ENCODE assay signal across 28 cellular contexts in genomic region chr15:52502608-52503007, GRCh38. TPM values are rescaled to one million over a fixed set of nuclear protein-coding genes. Genes with fewer than 3 reads are reported as not detected.
DNase-seq lines count a peak whose midpoint lies in the region; ATAC-seq, FAIRE-seq and TF ChIP-seq lines count a peak whose summit lies in the region.
"Had no signal": no experiment of that assay in that cellular context is flagged by ENCODE, and none has a peak within 500 bp of the region (broad histone marks: within the 10 kb centered on the region; RNA-seq: fewer than 3 reads in every experiment).

No MANE protein-coding gene starts in this region.

- peak overlapping the region; percentile 94 for H3K27ac ChIP-seq in OCI-LY7 (ENCODE audit: low read depth, low read length, poor library complexity, severe bottlenecking)
- peak overlapping the region in 53 of 59 donors; percentile 1 to 81 (median 62) for H3K27ac ChIP-seq in dorsolateral prefrontal cortex
- peak overlapping the region; percentile 11 for H3K27ac ChIP-seq in neutrophil
- H3K27ac ChIP-seq: A549 had no signal

- H3K4me1 ChIP-seq in OCI-LY7 (ENCODE audit: insufficient read depth, low read length, poor library complexity, severe bottlenecking) (peaks cover 62% of the 10 kb centered on the region), neutrophil (ENCODE audit: control insufficient read depth in 1 of 2, insufficient read depth in 1 of 2, low read depth in 1 of 2, low read length in 1 of 2) (peaks cover 18 to 32% of the 10 kb centered on the region in 2 experiments), BE2C (no peaks in the 10 kb centered on the region)
- H3K4me1 ChIP-seq: A549 had no signal

- peaks cover 93% of the 10 kb centered on the region for H3K79me2 ChIP-seq in OCI-LY7 (ENCODE audit: insufficient read depth, low read depth, low read length)

- peak; percentile 66 for FAIRE-seq in GM19239 (lab: Jason Lieb, UNC)
- FAIRE-seq: A549, H1, RCC 7860 had no signal

- 0 out of 2 replicates have a peak, but pooled peaks cover 10% of the 10 kb centered on the region for H3K9me3 ChIP-seq in OCI-LY7 (ENCODE audit: low read length)
- H3K9me3 ChIP-seq in neutrophil = no peaks in the 10 kb centered on the region
- H3K9me3 ChIP-seq in BE2C = no peaks in the 10 kb centered on the region
- H3K9me3 ChIP-seq: A549, SK-N-SH had no signal

- intact Hi-C loops in OCI-LY7 (cut with micrococcal nuclease; ENCODE audit: unreplicated experiment) = no loop called here
- intact Hi-C loops in dorsolateral prefrontal cortex (cut with DNase I) = no loop called here

- in situ Hi-C loops in G401 (cut with HindIII; ENCODE audit: low sequenced_read_pairs) = no loop called here

- BruUV-seq in OCI-LY7 (replicated peaks; lab: Mats Ljungman, UMichigan) = no TSS peak

- H3K4me2 ChIP-seq in OCI-LY7 (ENCODE audit: low read length) = peak overlapping the region; percentile 17; the same call in 1 of the 2 replicates
- H3K4me2 ChIP-seq: A549, SK-N-SH had no signal

- TF ChIP-seq CTCF in OCI-LY7 (conservative IDR thresholded peaks at IDR 0.05; ENCODE audit: low read length) (no peak), dorsolateral prefrontal cortex (IDR thresholded peaks at IDR 0.05 in 54 of 56, conservative IDR thresholded peaks at IDR 0.05 in 2 of 56; ENCODE audit: low read depth in 1 of 56, partially characterized antibody in 56 of 56) (no peak), neutrophil (IDR thresholded peaks at IDR 0.05) (no peak), BE2C (IDR thresholded peaks at IDR 0.05; ENCODE audit: low read depth, low read length) (no peak)

- POLR2A ChIA-PET in OCI-LY7 (lab: Charles Lee) = interaction anchor here (1.0 to 2.2 kb wide), 6 partner anchors 8 to 25 kb away, joined by 3 to 11 read pairs (median 4); no protein-coding TSS in a partner anchor

- H3K4me3 ChIP-seq in OCI-LY7 (ENCODE audit: low read depth, low read length, poor library complexity, severe bottlenecking) (no peak overlapping the region), dorsolateral prefrontal cortex (no peak overlapping the region), neutrophil (ENCODE audit: low read depth in 1 of 2, low read length in 1 of 2) (no peak overlapping the region), BE2C (ENCODE audit: low read depth, low read length) (no peak overlapping the region)
- H3K4me3 ChIP-seq: A549 had no signal

- 0 out of 2 replicates have a peak, but pooled peaks cover 3% of the 10 kb centered on the region for H4K20me1 ChIP-seq in OCI-LY7 (ENCODE audit: insufficient read depth, low read length)

- no peaks in the 10 kb centered on the region for H3K9me2 ChIP-seq in OCI-LY7 (ENCODE audit: insufficient read depth, low read length)
- H3K9me2 ChIP-seq: SK-N-SH had no signal

- no peak for DNase-seq in GM19239 (ENCODE audit: insufficient read length, low spot score)
- no peak for DNase-seq in OCI-LY7 (ENCODE audit: low spot score)
- DNase-seq in dorsolateral prefrontal cortex = no peak
- DNase-seq in DMS53 (lab: John Stamatoyannopoulos, UW) = no peak
- DNase-seq in G401 (ENCODE audit: low spot score) = no peak
- DNase-seq in BE2C = no peak
- DNase-seq: Calu3, DMS153, HCEC 1CT, IMR-90, KG1, MM.1S, NCI-H1048, NCI-H1417, NCI-H1694, NCI-H2029 treated with DMSO at 0.1 percent for 48 hours, NCI-H446 treated with DMSO at 0.1 percent for 48 hours, NCI-H526, NCI-H82, OCI-M1, SIG-M5, SK-N-SH, SW 1271 had no signal

- ATAC-seq in GM18498 (IDR thresholded peaks at IDR 0.05; ENCODE audit: unreplicated experiment) = no peak
- ATAC-seq: A549 had no signal

- H3K36me3 ChIP-seq in OCI-LY7 (ENCODE audit: insufficient read depth, low read length) (peaks cover 9% of the 10 kb centered on the region; the same call in 1 of the 2 replicates), neutrophil (no peaks in the 10 kb centered on the region), BE2C (no peaks in the 10 kb centered on the region)

- H2AFZ ChIP-seq in OCI-LY7 (ENCODE audit: low read length) = no peak overlapping the region

- H3K27me3 ChIP-seq in dorsolateral prefrontal cortex = no peaks in the 10 kb centered on the region
- H3K27me3 ChIP-seq in neutrophil = no peaks in the 10 kb centered on the region
- H3K27me3 ChIP-seq in BE2C = no peaks in the 10 kb centered on the region

- CTCF ChIA-PET in OCI-LY7 (lab: Charles Lee; ENCODE audit: unreplicated experiment) = no interaction called here

RNA-seq across cellular contexts. Expression of gene MYO5A, which starts 26.1 kb away (rescaled TPM):
- 29.0 and 31.8 TPM in 2 replicates for total RNA-seq in OCI-LY7 (2014; rRNA removed; shearing (Covaris generic))
- total RNA-seq in OCI-LY7 (2022) = 41.9 and 42.0 TPM in 2 replicates
- 100 to 1,000 TPM in 119 of 120 experiments, 10 to 100 TPM in 1; 99.8 to 333 (median 241) TPM for total RNA-seq in dorsolateral prefrontal cortex
- total RNA-seq in G401 (2014; rRNA removed; shearing (Covaris generic)) = 5.5 and 10.0 TPM in 2 replicates
- 6.4 TPM for polyA plus RNA-seq in BE2C (2012; ENCODE audit: insufficient read depth, insufficient read length, low read depth)

Comparison
In these comparisons a context has a peak if more than half of its experiments do, and no peak if none do; other contexts are left out.
1. H3K27ac ChIP-seq: peak in every context shown above with its lines; median percentile 94 in OCI-LY7; 62 in dorsolateral prefrontal cortex; 11 in neutrophil.